Comparison of ENCODE assay signal across 1 cellular context in genomic region chr19:21885516-21885915, GRCh38. TPM values are rescaled to one million over a fixed set of nuclear protein-coding genes. Genes with fewer than 3 reads are reported as not detected.
DNase-seq lines count a peak whose midpoint lies in the region.
"Not testable (repeated sequence)": the region's sequence is repeated elsewhere in the genome, so short reads cannot be mapped to it uniquely, and the experiment has no call there.

No MANE protein-coding gene starts in this region.

- not testable (repeated sequence) for H3K4me1 ChIP-seq in trophoblast cell (ENCODE audit: control insufficient read depth in 1 of 2, insufficient read depth in 2 of 2, low read length in 2 of 2)

- not testable (repeated sequence) for H3K9ac ChIP-seq in trophoblast cell (ENCODE audit: low read length)

- not testable (repeated sequence) for H3K79me1 ChIP-seq in trophoblast cell (ENCODE audit: low read length)

- no CpG with 5 or more reads among the region's 2 CpGs for WGBS in trophoblast cell (ENCODE audit: extremely low coverage, insufficient coverage, insufficient read length)

- not testable (repeated sequence) for H3K14ac ChIP-seq in trophoblast cell (ENCODE audit: low read length)

- H2AK5ac ChIP-seq in trophoblast cell (ENCODE audit: low read length) = not testable (repeated sequence)

- not testable (repeated sequence) for H3K36me3 ChIP-seq in trophoblast cell (ENCODE audit: control insufficient read depth in 1 of 2, insufficient read depth in 2 of 2, low read length in 2 of 2)

- not testable (repeated sequence) for H3K27me3 ChIP-seq in trophoblast cell (ENCODE audit: insufficient read depth, low read length)

- DNase-seq in trophoblast cell = peak; percentile 66 to 89

- not testable (repeated sequence) for H3K4me3 ChIP-seq in trophoblast cell (ENCODE audit: low read depth, low read length)

- not testable (repeated sequence) for H3K23ac ChIP-seq in trophoblast cell (ENCODE audit: low read length)

- H3K18ac ChIP-seq in trophoblast cell (ENCODE audit: low read length) = not testable (repeated sequence)

- not testable (repeated sequence) for H2BK5ac ChIP-seq in trophoblast cell (ENCODE audit: low read depth, low read length, poor library complexity)

- H4K8ac ChIP-seq in trophoblast cell (ENCODE audit: low read depth, low read length) = not testable (repeated sequence)

- not testable (repeated sequence) for H3K4ac ChIP-seq in trophoblast cell (ENCODE audit: low read depth, low read length)

- not testable (repeated sequence) for H4K91ac ChIP-seq in trophoblast cell (ENCODE audit: low read depth, low read length)

- H3K9me3 ChIP-seq in trophoblast cell (ENCODE audit: insufficient read depth, low read depth, low read length) = not testable (repeated sequence)

- H3K27ac ChIP-seq in trophoblast cell (ENCODE audit: low read depth, low read length) = not testable (repeated sequence)

- not testable (repeated sequence) for H2BK120ac ChIP-seq in trophoblast cell (ENCODE audit: insufficient read depth, low read length, poor library complexity)

- not testable (repeated sequence) for H3K79me2 ChIP-seq in trophoblast cell (ENCODE audit: control insufficient read depth, insufficient read depth, low read length, poor library complexity)

- not testable (repeated sequence) for H4K12ac ChIP-seq in trophoblast cell (ENCODE audit: low read depth, low read length)

- not testable (repeated sequence) for H2BK12ac ChIP-seq in trophoblast cell (ENCODE audit: low read length)

- H2AFZ ChIP-seq in trophoblast cell (ENCODE audit: insufficient read depth, low read length, poor library complexity) = not testable (repeated sequence)

- H3K4me2 ChIP-seq in trophoblast cell (ENCODE audit: low read length) = not testable (repeated sequence)

RNA-seq across cellular contexts. Expression of gene ZNF43, which starts 49.5 kb away (rescaled TPM):
- 17.1 and 17.8 TPM in 2 replicates for polyA plus RNA-seq in trophoblast cell (2013)
